21 cellular contexts compared by ENCODE assay signal in the genomic region with DNA sequence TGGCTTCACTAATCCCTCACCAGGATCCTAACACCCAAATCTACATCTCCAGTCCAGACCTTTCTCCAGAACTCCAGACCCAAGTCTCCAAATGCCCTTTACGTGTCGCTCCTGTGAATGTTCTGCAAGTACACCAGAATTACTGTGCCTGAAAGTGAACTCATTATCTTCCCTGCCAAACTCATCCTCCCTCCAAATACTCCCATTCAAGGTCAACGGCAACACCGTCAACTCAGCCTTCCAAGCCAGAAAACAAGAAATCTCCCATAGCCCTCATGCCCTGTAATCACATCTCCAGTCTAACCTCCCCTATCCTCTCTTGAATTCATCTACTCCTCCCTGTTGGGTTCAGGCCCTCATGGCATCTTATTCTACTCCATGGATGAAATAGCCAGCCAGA. TPM values are rescaled to one million over a fixed set of nuclear protein-coding genes. Genes with fewer than 3 reads are reported as not detected.
A peak's percentile ranks its signal among the peaks of the same experiment; 100 is the strongest.
DNase-seq lines count a peak whose midpoint lies in the region; ATAC-seq and TF ChIP-seq lines count a peak whose summit lies in the region.
"Had no signal": no experiment of that assay in that cellular context is flagged by ENCODE, and none has a peak within 500 bp of the region (broad histone marks: within the 10 kb centered on the region; RNA-seq: fewer than 3 reads in every experiment).

No MANE protein-coding gene starts in this region.

- no peak overlapping the region for H3K27ac Mint-ChIP-seq in activated CD8-positive, alpha-beta T cell treated with anti-CD3 and anti-CD28 coated beads for 36 hours
- H3K27ac Mint-ChIP-seq: CD4-positive, alpha-beta memory T cell; nephron; T-helper 2 cell treated with Interferon-gamma antibody and Interleukin-4, amounts not matched to agents 5 μg/mL and 100 μg/mL, for 36 hours had no signal

- H3K79me2 ChIP-seq in hepatocyte = peaks cover 88% of the 10 kb centered on the region

- no peaks in the 10 kb centered on the region for H3K27me3 Mint-ChIP-seq in activated CD8-positive, alpha-beta T cell treated with anti-CD3 and anti-CD28 coated beads for 36 hours
- H3K27me3 Mint-ChIP-seq: CD4-positive, alpha-beta memory T cell; central memory CD8-positive, alpha-beta T cell had no signal

- TF ChIP-seq CTCF in right atrium auricular region (IDR thresholded peaks at IDR 0.05) (no peak), hepatocyte (IDR thresholded peaks at IDR 0.05; ENCODE audit: poor library complexity) (no peak), gastrocnemius medialis (IDR thresholded peaks at IDR 0.05 in 4 of 5, conservative IDR thresholded peaks at IDR 0.05 in 1 of 5) (no peak)
- TF ChIP-seq CTCF in activated CD8-positive, alpha-beta T cell treated with anti-CD3 and anti-CD28 coated beads for 36 hours (IDR thresholded peaks at IDR 0.05) = no peak

- H2AFZ ChIP-seq in hepatocyte = no peak overlapping the region

- POLR2A ChIA-PET in activated CD8-positive, alpha-beta T cell treated with anti-CD3 and anti-CD28 coated beads for 36 hours (lab: Charles Lee) = no interaction called here

- H3K27ac ChIP-seq in right atrium auricular region (peak overlapping the region; percentile 72 to 84), hepatocyte (peak overlapping the region; percentile 89), gastrocnemius medialis (peak overlapping the region; percentile 57 to 77 (median 71))
- H3K27ac ChIP-seq: HL-60 had no signal

- no peaks in the 10 kb centered on the region for H3K9me3 Mint-ChIP-seq in activated CD8-positive, alpha-beta T cell treated with anti-CD3 and anti-CD28 coated beads for 36 hours
- H3K9me3 Mint-ChIP-seq: central memory CD8-positive, alpha-beta T cell; nephron; T-helper 2 cell treated with Interferon-gamma antibody and Interleukin-4, amounts not matched to agents 5 μg/mL and 100 μg/mL, for 36 hours had no signal

- no peak for TF ChIP-seq POLR2A in gastrocnemius medialis (IDR thresholded peaks at IDR 0.05)

- peaks cover 0 to 100% of the 10 kb centered on the region in 2 donors for H3K4me1 ChIP-seq in right atrium auricular region
- peaks cover 91% of the 10 kb centered on the region for H3K4me1 ChIP-seq in hepatocyte (ENCODE audit: insufficient read depth)
- H3K4me1 ChIP-seq in gastrocnemius medialis = peaks cover 30 to 71% of the 10 kb centered on the region in 2 donors

- intact Hi-C loops in Right ventricle myocardium superior (cut with DNase I) (no loop called here), gastrocnemius medialis (cut with DNase I; ENCODE audit: low total_unique reads) (no loop called here), sciatic nerve (cut with DNase I) (no loop called here)
- intact Hi-C loops in activated CD8-positive, alpha-beta T cell treated with anti-CD3 and anti-CD28 coated beads for 36 hours (cut with micrococcal nuclease) = no loop called here

- no peak overlapping the region for H3K4me2 ChIP-seq in hepatocyte

- H3K36me3 ChIP-seq in right atrium auricular region (no peaks in the 10 kb centered on the region), hepatocyte (replicated peaks; ENCODE audit: insufficient read depth, low read depth) (no peaks in the 10 kb centered on the region), gastrocnemius medialis (no peaks in the 10 kb centered on the region)

- ATAC-seq in Right ventricle myocardium superior (ENCODE audit: poor library complexity) = no peak
- ATAC-seq in gastrocnemius medialis = no peak
- ATAC-seq in sciatic nerve = no peak
- ATAC-seq in activated CD8-positive, alpha-beta T cell treated with anti-CD3 and anti-CD28 coated beads for 36 hours = no peak
- no peak for ATAC-seq in left lobe of liver

- H3K9me2 ChIP-seq in hepatocyte (replicated peaks; ENCODE audit: insufficient read depth) = no peaks in the 10 kb centered on the region

- no peak for DNase-seq in right atrium auricular region (ENCODE audit: low spot score)
- no peak for DNase-seq in Right ventricle myocardium superior
- no peak for DNase-seq in hepatocyte (ENCODE audit: low spot score)
- no peak for DNase-seq in gastrocnemius medialis
- no peak for DNase-seq in stimulated activated CD8-positive, alpha-beta memory T cell treated with anti-CD3 and anti-CD28 coated beads, Interleukin-4, amount 100 ng/mL, for 48 hours
- DNase-seq in sciatic nerve (ENCODE audit: low spot score) = no peak
- no peak for DNase-seq in activated CD8-positive, alpha-beta T cell treated with anti-CD3 and anti-CD28 coated beads for 36 hours
- DNase-seq in left lobe of liver (ENCODE audit: low spot score) = no peak
- DNase-seq: CD4-positive, alpha-beta memory T cell; DMS79; effector memory CD4-positive, alpha-beta T cell; KBM-7; NCI-H1092; NCI-H2081 treated with DMSO at 0.1 percent for 48 hours; NCI-H510A treated with DMSO at 0.1 percent for 48 hours; stimulated activated CD4-positive, alpha-beta T cell treated with anti-CD3 and anti-CD28 coated beads, Interleukin-4, amount 100 ng/mL, for 1 hour had no signal

- H3K4me3 Mint-ChIP-seq in activated CD8-positive, alpha-beta T cell treated with anti-CD3 and anti-CD28 coated beads for 36 hours = no peak overlapping the region
- H3K4me3 Mint-ChIP-seq: CD4-positive, alpha-beta memory T cell; central memory CD8-positive, alpha-beta T cell; nephron; T-helper 2 cell treated with Interferon-gamma antibody and Interleukin-4, amounts not matched to agents 5 μg/mL and 100 μg/mL, for 36 hours had no signal

- CTCF ChIA-PET in activated CD8-positive, alpha-beta T cell treated with anti-CD3 and anti-CD28 coated beads for 36 hours (lab: Charles Lee) = interaction anchor here (1.8 kb wide), 1 partner anchor 13 kb away, joined by 5 read pairs; a partner anchor contains a TSS

- H3K9me3 ChIP-seq in right atrium auricular region (no peaks in the 10 kb centered on the region), hepatocyte (ENCODE audit: low read depth) (no peaks in the 10 kb centered on the region), gastrocnemius medialis (no peaks in the 10 kb centered on the region)

- H3K27me3 ChIP-seq in right atrium auricular region (no peaks in the 10 kb centered on the region), hepatocyte (no peaks in the 10 kb centered on the region), gastrocnemius medialis (no peaks in the 10 kb centered on the region)

- peaks cover 8% of the 10 kb centered on the region for H3K36me3 Mint-ChIP-seq in activated CD8-positive, alpha-beta T cell treated with anti-CD3 and anti-CD28 coated beads for 36 hours (ENCODE audit: low read depth)

- H4K20me1 ChIP-seq in hepatocyte (ENCODE audit: insufficient read depth, poor library complexity, severe bottlenecking) = peaks cover 4% of the 10 kb centered on the region

- in situ Hi-C loops in gastrocnemius medialis (cut with MboI; ENCODE audit: low sequenced_read_pairs in 4 of 4) = no loop called here

- 92% methylated on average over 4 of the region's 4 CpGs for WGBS in hepatocyte (ENCODE audit: low lambda C conversion rate, missing lambda C conversion rate)

- H3K4me1 Mint-ChIP-seq in activated CD8-positive, alpha-beta T cell treated with anti-CD3 and anti-CD28 coated beads for 36 hours (ENCODE audit: low read depth) = peaks cover 16% of the 10 kb centered on the region

- no peak overlapping the region for H3K4me3 ChIP-seq in right atrium auricular region
- no peak overlapping the region for H3K4me3 ChIP-seq in hepatocyte
- no peak overlapping the region for H3K4me3 ChIP-seq in gastrocnemius medialis
- H3K4me3 ChIP-seq: lung had no signal

RNA-seq across cellular contexts. Expression of a gene that starts 12.3 kb away (rescaled TPM):
- total RNA-seq in right atrium auricular region (10 to 100 TPM; 25.6 to 39.6 TPM), Right ventricle myocardium superior (18.1 TPM), hepatocyte (33.9 and 38.3 TPM in 2 replicates), gastrocnemius medialis (10 to 100 TPM in 1 of 4 donors, 1 to 10 TPM in 3; 2.8 to 12.0 (median 5.4) TPM), sciatic nerve (103 TPM), left lobe of liver (27.1 TPM)
- polyA plus RNA-seq in hepatocyte = 34.4 and 37.6 TPM in 2 replicates
- 10 to 100 TPM; 21.0 to 24.4 TPM for total RNA-seq in activated CD8-positive, alpha-beta T cell treated with anti-CD3 and anti-CD28 coated beads for 36 hours
